Comparison of ENCODE assay signal across 16 cellular contexts in the genomic region with DNA sequence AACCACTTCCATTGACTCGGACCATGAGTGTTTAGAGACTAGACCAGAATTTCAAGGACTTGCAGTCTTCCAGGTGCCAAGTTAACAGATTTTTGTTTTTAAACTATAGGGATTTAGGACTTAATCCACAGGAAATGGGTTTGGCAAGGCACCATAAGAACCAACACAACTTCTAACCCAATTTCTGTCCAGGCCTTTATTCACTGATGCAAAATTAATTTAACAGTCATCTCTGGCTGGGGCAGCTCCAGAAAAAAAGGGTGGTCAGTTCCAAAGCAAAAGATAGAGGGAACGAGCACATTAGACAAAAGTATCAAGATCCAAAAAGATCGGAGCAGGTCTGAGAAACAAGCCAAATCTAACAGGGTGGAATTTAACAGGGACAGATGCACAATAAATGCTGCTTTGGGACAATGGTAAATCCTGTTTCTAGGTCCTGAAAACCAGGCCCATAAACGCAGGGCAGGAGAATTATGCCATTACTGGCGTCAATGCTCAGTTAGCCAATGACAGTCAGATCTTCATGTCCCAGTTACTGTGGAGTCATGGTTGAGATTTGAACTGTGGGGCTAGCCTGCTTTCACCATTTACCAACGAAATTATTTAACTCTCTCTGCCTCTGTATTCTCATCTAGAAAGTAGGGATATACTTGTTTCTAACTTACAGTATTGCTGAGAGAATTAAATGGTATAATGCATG.
A peak's percentile ranks its signal among the peaks of the same experiment; 100 is the strongest.
DNase-seq lines count a peak whose midpoint lies in the region; ATAC-seq and TF ChIP-seq lines count a peak whose summit lies in the region.
"Had no signal": no experiment of that assay in that cellular context is flagged by ENCODE, and none has a peak within 500 bp of the region (broad histone marks: within the 10 kb centered on the region; RNA-seq: fewer than 3 reads in every experiment).

No MANE protein-coding gene starts in this region.

- H3K27ac ChIP-seq in right atrium auricular region, result no peak overlapping the region
- H3K27ac ChIP-seq in tibial artery, result peak overlapping the region; percentile 27 to 45
- H3K27ac ChIP-seq: BLaER1 treated with 17β-estradiol and CSF1 and Interleukin-3, amounts not matched to agents 10 nM and 100 nM had no signal

- intact Hi-C loops in Right ventricle myocardium superior (cut with DNase I), result loop anchor here (10.0 kb wide), 1 partner anchor 515 kb away; no protein-coding TSS in a partner anchor
- intact Hi-C loops in tibial artery (cut with DNase I; ENCODE audit: low total_unique reads), result no loop called here

- in situ Hi-C loops in astrocyte of the spinal cord (cut with HindIII; ENCODE audit: low sequenced_read_pairs), result no loop called here

- no peaks in the 10 kb centered on the region for H3K36me3 ChIP-seq in right atrium auricular region
- no peaks in the 10 kb centered on the region for H3K36me3 ChIP-seq in tibial artery
- H3K36me3 ChIP-seq: BLaER1 treated with 17β-estradiol and CSF1 and Interleukin-3, amounts not matched to agents 10 nM and 100 nM had no signal

- H3K4me3 ChIP-seq in right atrium auricular region (no peak overlapping the region), astrocyte of the spinal cord (ENCODE audit: low read depth, low read length) (no peak overlapping the region), tibial artery (no peak overlapping the region)
- H3K4me3 ChIP-seq: BLaER1 treated with 17β-estradiol and CSF1 and Interleukin-3, amounts not matched to agents 10 nM and 100 nM had no signal

- DNase-seq in Right ventricle myocardium superior (no peak), right atrium auricular region (ENCODE audit: low spot score) (no peak), astrocyte of the spinal cord (ENCODE audit: low read depth, low spot score) (peak; percentile 27), fibroblast of the conjunctiva (ENCODE audit: low read depth) (peak; percentile 27), tibial artery (no peak), DMS53 (lab: John Stamatoyannopoulos, UW) (no peak), NCI-H187 treated with DMSO at 0.1 percent for 48 hours (lab: John Stamatoyannopoulos, UW) (no peak)
- DNase-seq: 8988T; COR-L47; NCI-H1436 treated with DMSO at 0.1 percent for 48 hours; NCI-H226; NCI-H526 treated with DMSO at 0.1 percent for 48 hours; NK-92 treated with Interleukin-12 subunit alpha and Interleukin-12 subunit beta, amount 100 ng/mL, for 24 hours; OCI-M1 had no signal

- peak; percentile 48 for ATAC-seq in Right ventricle myocardium superior (ENCODE audit: poor library complexity)
- ATAC-seq in esophagus mucosa, result no peak

- H3K4me1 ChIP-seq in right atrium auricular region (peaks cover 0 to 11% of the 10 kb centered on the region in 2 donors), tibial artery (peaks cover 0 to 71% (median 32%) of the 10 kb centered on the region in 4 donors)

- H3K27me3 ChIP-seq in right atrium auricular region (no peaks in the 10 kb centered on the region), tibial artery (no peaks in the 10 kb centered on the region)
- H3K27me3 ChIP-seq: BLaER1 treated with 17β-estradiol and CSF1 and Interleukin-3, amounts not matched to agents 10 nM and 100 nM had no signal

- TF ChIP-seq CTCF in right atrium auricular region (IDR thresholded peaks at IDR 0.05), result no peak
- no peak for TF ChIP-seq CTCF in astrocyte of the spinal cord (IDR thresholded peaks at IDR 0.05; ENCODE audit: low read depth, low read length)
- no peak for TF ChIP-seq CTCF in tibial artery (IDR thresholded peaks at IDR 0.05)

- H3K9me3 ChIP-seq in right atrium auricular region, result no peaks in the 10 kb centered on the region
- no peaks in the 10 kb centered on the region for H3K9me3 ChIP-seq in tibial artery
- H3K9me3 ChIP-seq: BLaER1 treated with 17β-estradiol and CSF1 and Interleukin-3, amounts not matched to agents 10 nM and 100 nM had no signal

Comparison
In these comparisons a context has a peak if more than half of its experiments do, and no peak if none do; other contexts are left out.
1. DNase-seq: peak in astrocyte of the spinal cord (single experiment) and fibroblast of the conjunctiva (single experiment); none in Right ventricle myocardium superior (single experiment), right atrium auricular region (single experiment), tibial artery (0 of 2), DMS53 (single experiment) and NCI-H187 treated with DMSO at 0.1 percent for 48 hours (single experiment).
2. H3K27ac ChIP-seq: peak in tibial artery (2 of 2); none in right atrium auricular region (0 of 2).